1 cellular context compared by ENCODE assay signal in genomic region chr3:149221783-149222517, GRCh38.
TF ChIP-seq lines count a peak whose summit lies in the region.

TSS of gene CP (minus strand) at chr3:149221829. CDS start at chr3:149221792, 37 bp downstream.

TF ChIP-seq in HepG2, 621 proteins besides CTCF, POLR2A, EP300 and RAD21 (continued from another document and continues in another):
- TF ChIP-seq U2AF2 (IDR thresholded peaks at IDR 0.05; ENCODE audit: low read depth, low read length) (no peak), RBM39 (IDR thresholded peaks at IDR 0.05; ENCODE audit: low read depth, low read length, poor library complexity, severe bottlenecking) (no peak), ZMAT3 (CRISPR knock-in tag; conservative IDR thresholded peaks at IDR 0.05) (no peak), ZNF550 (CRISPR knock-in tag; IDR thresholded peaks at IDR 0.05; ENCODE audit: borderline replicate concordance) (no peak), ZNF280D (CRISPR knock-in tag; IDR thresholded peaks at IDR 0.05) (no peak), MAFF (IDR thresholded peaks at IDR 0.05; ENCODE audit: low read depth, low read length) (peak; percentile 51; the same call in 1 of the 2 replicates), PAXIP1 (CRISPR knock-in tag; conservative IDR thresholded peaks at IDR 0.05) (peak; percentile 63), ZNF782 (CRISPR knock-in tag; IDR thresholded peaks at IDR 0.05; ENCODE audit: borderline replicate concordance) (no peak), NR2F6 (IDR thresholded peaks at IDR 0.05) (peak; percentile 46; the same call in 1 of the 2 replicates), NR2F6 (CRISPR knock-in tag; IDR thresholded peaks at IDR 0.05) (peak; percentile 59), ZNF414 (CRISPR knock-in tag; IDR thresholded peaks at IDR 0.05) (0 out of 2 replicates have a peak, but pooled peaks have one; percentile 38), KLF12 (CRISPR knock-in tag; IDR thresholded peaks at IDR 0.05; ENCODE audit: borderline replicate concordance) (no peak), TBX3 (IDR thresholded peaks at IDR 0.05; ENCODE audit: borderline replicate concordance) (peak; percentile 53; the same call in 1 of the 2 replicates), NCOA2 (CRISPR knock-in tag; IDR thresholded peaks at IDR 0.05) (peak; percentile 88), HNRNPUL1 (IDR thresholded peaks at IDR 0.05; ENCODE audit: low read depth, low read length) (no peak), ZXDC (CRISPR knock-in tag; IDR thresholded peaks at IDR 0.05) (no peak), MTF2 (CRISPR knock-in tag; IDR thresholded peaks at IDR 0.05; ENCODE audit: borderline replicate concordance) (no peak), REST (IDR thresholded peaks at IDR 0.05; ENCODE audit: borderline replicate concordance in 1 of 2, low read depth in 1 of 2, low read length in 2 of 2) (peak in 1 of 2 experiments; percentile 59; a peak in 1 of 4 replicates), SMC3 (IDR thresholded peaks at IDR 0.05; ENCODE audit: low read length) (no peak), ZSCAN30 (CRISPR knock-in tag; IDR thresholded peaks at IDR 0.05) (no peak), ZSCAN21 (CRISPR knock-in tag; IDR thresholded peaks at IDR 0.05; ENCODE audit: borderline replicate concordance) (no peak), SOX5 (CRISPR knock-in tag; IDR thresholded peaks at IDR 0.05; ENCODE audit: borderline replicate concordance) (peak; percentile 99), MIER2 (CRISPR knock-in tag; IDR thresholded peaks at IDR 0.05) (no peak), ZNF780A (CRISPR knock-in tag; IDR thresholded peaks at IDR 0.05) (no peak), U2AF1 (optimal IDR thresholded peaks at IDR 0.05; ENCODE audit: low read depth, low read length) (no peak), ZMYM4 (CRISPR knock-in tag; IDR thresholded peaks at IDR 0.05) (peak; percentile 47; the same call in 1 of the 2 replicates), MLX (CRISPR knock-in tag; IDR thresholded peaks at IDR 0.05) (no peak; the same call in 1 of the 2 replicates), TSC22D2 (CRISPR knock-in tag; IDR thresholded peaks at IDR 0.05; ENCODE audit: borderline replicate concordance) (no peak), MAX (IDR thresholded peaks at IDR 0.05) (peak; percentile 57; the same call in 1 of the 2 replicates), ZNF484 (CRISPR knock-in tag; IDR thresholded peaks at IDR 0.05; ENCODE audit: borderline replicate concordance, low read depth) (no peak), MIXL1 (CRISPR knock-in tag; IDR thresholded peaks at IDR 0.05) (peak; percentile 87), ZFP37 (CRISPR knock-in tag; IDR thresholded peaks at IDR 0.05; ENCODE audit: borderline replicate concordance) (no peak), CSRNP1 (CRISPR knock-in tag; IDR thresholded peaks at IDR 0.05) (no peak), HDAC6 (IDR thresholded peaks at IDR 0.05; ENCODE audit: low read depth, low read length) (no peak; the same call in 1 of the 2 replicates), CREBL2 (CRISPR knock-in tag; IDR thresholded peaks at IDR 0.05; ENCODE audit: borderline replicate concordance) (no peak), ZNF44 (CRISPR knock-in tag; IDR thresholded peaks at IDR 0.05) (no peak), ARNT (IDR thresholded peaks at IDR 0.05) (no peak), ATF7 (IDR thresholded peaks at IDR 0.05) (no peak), ATF7 (CRISPR knock-in tag; IDR thresholded peaks at IDR 0.05) (no peak)
